Comparison of ENCODE assay signal across 1 cellular context in the genomic region with DNA sequence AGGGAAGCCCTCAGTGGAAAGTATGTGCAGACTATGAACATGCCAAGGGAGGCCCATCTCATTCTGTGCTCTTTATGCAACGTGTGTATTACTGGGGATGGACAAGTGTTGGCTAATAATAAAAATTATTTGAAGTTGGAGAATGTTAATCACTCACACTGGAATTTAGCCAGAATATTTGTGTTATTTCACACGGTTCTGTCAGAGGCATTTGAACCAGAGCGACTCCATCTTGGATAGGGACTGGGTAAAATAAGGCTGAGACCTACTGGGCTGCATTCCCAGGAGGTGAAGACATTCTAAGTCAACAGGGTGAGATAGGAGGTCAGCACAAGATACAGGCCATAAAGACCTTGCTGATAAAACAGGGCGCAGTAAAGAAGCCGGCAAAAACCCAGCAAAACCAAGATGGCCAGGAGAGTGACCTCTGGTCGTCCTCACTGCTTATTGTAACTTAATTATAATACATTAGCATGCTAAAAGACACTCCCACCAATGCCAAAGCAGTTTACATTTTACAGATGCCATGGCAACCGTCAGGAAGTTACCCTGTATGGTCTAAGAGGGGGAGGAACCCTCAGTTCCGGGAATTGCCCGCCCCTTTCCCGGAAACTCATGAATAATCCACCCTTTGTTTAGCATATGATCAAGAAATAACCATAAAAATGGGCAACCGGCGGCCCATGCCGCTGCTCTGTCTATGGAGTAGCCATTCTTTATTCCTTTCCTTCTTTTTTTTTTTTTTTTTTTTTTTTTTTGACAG.
A peak's percentile ranks its signal among the peaks of the same experiment; 100 is the strongest.
TF ChIP-seq lines count a peak whose summit lies in the region.

No MANE protein-coding gene starts in this region.

TF ChIP-seq in K562, 482 proteins besides CTCF, POLR2A, EP300 and RAD21 (continued from another document and continues in another):
- TF ChIP-seq, protein P1, sequence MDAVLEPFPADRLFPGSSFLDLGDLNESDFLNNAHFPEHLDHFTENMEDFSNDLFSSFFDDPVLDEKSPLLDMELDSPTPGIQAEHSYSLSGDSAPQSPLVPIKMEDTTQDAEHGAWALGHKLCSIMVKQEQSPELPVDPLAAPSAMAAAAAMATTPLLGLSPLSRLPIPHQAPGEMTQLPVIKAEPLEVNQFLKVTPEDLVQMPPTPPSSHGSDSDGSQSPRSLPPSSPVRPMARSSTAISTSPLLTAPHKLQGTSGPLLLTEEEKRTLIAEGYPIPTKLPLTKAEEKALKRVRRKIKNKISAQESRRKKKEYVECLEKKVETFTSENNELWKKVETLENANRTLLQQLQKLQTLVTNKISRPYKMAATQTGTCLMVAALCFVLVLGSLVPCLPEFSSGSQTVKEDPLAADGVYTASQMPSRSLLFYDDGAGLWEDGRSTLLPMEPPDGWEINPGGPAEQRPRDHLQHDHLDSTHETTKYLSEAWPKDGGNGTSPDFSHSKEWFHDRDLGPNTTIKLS (IDR thresholded peaks at IDR 0.05; ENCODE audit: borderline replicate concordance, low read depth), result peak; percentile 20; the same call in 1 of the 2 replicates
- TF ChIP-seq ZFP36 (IDR thresholded peaks at IDR 0.05; ENCODE audit: low read depth, low read length, partially characterized antibody), result peak; percentile 57
- TF ChIP-seq, protein P2, sequence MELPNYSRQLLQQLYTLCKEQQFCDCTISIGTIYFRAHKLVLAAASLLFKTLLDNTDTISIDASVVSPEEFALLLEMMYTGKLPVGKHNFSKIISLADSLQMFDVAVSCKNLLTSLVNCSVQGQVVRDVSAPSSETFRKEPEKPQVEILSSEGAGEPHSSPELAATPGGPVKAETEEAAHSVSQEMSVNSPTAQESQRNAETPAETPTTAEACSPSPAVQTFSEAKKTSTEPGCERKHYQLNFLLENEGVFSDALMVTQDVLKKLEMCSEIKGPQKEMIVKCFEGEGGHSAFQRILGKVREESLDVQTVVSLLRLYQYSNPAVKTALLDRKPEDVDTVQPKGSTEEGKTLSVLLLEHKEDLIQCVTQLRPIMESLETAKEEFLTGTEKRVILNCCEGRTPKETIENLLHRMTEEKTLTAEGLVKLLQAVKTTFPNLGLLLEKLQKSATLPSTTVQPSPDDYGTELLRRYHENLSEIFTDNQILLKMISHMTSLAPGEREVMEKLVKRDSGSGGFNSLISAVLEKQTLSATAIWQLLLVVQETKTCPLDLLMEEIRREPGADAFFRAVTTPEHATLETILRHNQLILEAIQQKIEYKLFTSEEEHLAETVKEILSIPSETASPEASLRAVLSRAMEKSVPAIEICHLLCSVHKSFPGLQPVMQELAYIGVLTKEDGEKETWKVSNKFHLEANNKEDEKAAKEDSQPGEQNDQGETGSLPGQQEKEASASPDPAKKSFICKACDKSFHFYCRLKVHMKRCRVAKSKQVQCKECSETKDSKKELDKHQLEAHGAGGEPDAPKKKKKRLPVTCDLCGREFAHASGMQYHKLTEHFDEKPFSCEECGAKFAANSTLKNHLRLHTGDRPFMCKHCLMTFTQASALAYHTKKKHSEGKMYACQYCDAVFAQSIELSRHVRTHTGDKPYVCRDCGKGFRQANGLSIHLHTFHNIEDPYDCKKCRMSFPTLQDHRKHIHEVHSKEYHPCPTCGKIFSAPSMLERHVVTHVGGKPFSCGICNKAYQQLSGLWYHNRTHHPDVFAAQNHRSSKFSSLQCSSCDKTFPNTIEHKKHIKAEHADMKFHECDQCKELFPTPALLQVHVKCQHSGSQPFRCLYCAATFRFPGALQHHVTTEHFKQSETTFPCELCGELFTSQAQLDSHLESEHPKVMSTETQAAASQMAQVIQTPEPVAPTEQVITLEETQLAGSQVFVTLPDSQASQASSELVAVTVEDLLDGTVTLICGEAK (IDR thresholded peaks at IDR 0.05), result no peak
- TF ChIP-seq, protein P2 (CRISPR knock-in tag; IDR thresholded peaks at IDR 0.05), result no peak
- no peak for TF ChIP-seq ZNF232 (CRISPR knock-in tag; IDR thresholded peaks at IDR 0.05)
- TF ChIP-seq SRSF9 (IDR thresholded peaks at IDR 0.05; ENCODE audit: borderline replicate concordance, low read depth, low read length), result no peak
- TF ChIP-seq, protein P3, sequence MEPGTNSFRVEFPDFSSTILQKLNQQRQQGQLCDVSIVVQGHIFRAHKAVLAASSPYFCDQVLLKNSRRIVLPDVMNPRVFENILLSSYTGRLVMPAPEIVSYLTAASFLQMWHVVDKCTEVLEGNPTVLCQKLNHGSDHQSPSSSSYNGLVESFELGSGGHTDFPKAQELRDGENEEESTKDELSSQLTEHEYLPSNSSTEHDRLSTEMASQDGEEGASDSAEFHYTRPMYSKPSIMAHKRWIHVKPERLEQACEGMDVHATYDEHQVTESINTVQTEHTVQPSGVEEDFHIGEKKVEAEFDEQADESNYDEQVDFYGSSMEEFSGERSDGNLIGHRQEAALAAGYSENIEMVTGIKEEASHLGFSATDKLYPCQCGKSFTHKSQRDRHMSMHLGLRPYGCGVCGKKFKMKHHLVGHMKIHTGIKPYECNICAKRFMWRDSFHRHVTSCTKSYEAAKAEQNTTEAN (CRISPR knock-in tag; IDR thresholded peaks at IDR 0.05), result no peak
- no peak for TF ChIP-seq PURB (CRISPR knock-in tag; IDR thresholded peaks at IDR 0.05; ENCODE audit: low read depth)
- TF ChIP-seq, protein P4, sequence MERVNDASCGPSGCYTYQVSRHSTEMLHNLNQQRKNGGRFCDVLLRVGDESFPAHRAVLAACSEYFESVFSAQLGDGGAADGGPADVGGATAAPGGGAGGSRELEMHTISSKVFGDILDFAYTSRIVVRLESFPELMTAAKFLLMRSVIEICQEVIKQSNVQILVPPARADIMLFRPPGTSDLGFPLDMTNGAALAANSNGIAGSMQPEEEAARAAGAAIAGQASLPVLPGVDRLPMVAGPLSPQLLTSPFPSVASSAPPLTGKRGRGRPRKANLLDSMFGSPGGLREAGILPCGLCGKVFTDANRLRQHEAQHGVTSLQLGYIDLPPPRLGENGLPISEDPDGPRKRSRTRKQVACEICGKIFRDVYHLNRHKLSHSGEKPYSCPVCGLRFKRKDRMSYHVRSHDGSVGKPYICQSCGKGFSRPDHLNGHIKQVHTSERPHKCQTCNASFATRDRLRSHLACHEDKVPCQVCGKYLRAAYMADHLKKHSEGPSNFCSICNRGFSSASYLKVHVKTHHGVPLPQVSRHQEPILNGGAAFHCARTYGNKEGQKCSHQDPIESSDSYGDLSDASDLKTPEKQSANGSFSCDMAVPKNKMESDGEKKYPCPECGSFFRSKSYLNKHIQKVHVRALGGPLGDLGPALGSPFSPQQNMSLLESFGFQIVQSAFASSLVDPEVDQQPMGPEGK (CRISPR knock-in tag; IDR thresholded peaks at IDR 0.05; ENCODE audit: borderline replicate concordance), result peak; percentile 99
- peak; percentile 100 for TF ChIP-seq PTTG1 (tag; IDR thresholded peaks at IDR 0.05; ENCODE audit: low read depth)
- TF ChIP-seq, protein P5, sequence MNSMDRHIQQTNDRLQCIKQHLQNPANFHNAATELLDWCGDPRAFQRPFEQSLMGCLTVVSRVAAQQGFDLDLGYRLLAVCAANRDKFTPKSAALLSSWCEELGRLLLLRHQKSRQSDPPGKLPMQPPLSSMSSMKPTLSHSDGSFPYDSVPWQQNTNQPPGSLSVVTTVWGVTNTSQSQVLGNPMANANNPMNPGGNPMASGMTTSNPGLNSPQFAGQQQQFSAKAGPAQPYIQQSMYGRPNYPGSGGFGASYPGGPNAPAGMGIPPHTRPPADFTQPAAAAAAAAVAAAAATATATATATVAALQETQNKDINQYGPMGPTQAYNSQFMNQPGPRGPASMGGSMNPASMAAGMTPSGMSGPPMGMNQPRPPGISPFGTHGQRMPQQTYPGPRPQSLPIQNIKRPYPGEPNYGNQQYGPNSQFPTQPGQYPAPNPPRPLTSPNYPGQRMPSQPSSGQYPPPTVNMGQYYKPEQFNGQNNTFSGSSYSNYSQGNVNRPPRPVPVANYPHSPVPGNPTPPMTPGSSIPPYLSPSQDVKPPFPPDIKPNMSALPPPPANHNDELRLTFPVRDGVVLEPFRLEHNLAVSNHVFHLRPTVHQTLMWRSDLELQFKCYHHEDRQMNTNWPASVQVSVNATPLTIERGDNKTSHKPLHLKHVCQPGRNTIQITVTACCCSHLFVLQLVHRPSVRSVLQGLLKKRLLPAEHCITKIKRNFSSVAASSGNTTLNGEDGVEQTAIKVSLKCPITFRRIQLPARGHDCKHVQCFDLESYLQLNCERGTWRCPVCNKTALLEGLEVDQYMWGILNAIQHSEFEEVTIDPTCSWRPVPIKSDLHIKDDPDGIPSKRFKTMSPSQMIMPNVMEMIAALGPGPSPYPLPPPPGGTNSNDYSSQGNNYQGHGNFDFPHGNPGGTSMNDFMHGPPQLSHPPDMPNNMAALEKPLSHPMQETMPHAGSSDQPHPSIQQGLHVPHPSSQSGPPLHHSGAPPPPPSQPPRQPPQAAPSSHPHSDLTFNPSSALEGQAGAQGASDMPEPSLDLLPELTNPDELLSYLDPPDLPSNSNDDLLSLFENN (IDR thresholded peaks at IDR 0.05; ENCODE audit: low read depth in 2 of 2, low read length in 2 of 2), result no peak
- no peak for TF ChIP-seq MCM5 (IDR thresholded peaks at IDR 0.05; ENCODE audit: low read depth)
- TF ChIP-seq ATF7 (IDR thresholded peaks at IDR 0.05), result no peak
- no peak for TF ChIP-seq HDAC3 (IDR thresholded peaks at IDR 0.05; ENCODE audit: borderline replicate concordance, partially characterized antibody)
- TF ChIP-seq NBN (IDR thresholded peaks at IDR 0.05; ENCODE audit: low read depth), result no peak
